11 cellular contexts compared by ENCODE assay signal in genomic region chr5:42514759-42515158, GRCh38.
DNase-seq lines count a peak whose midpoint lies in the region; ATAC-seq and TF ChIP-seq lines count a peak whose summit lies in the region.
"Had no signal": no experiment of that assay in that cellular context is flagged by ENCODE, and none has a peak within 500 bp of the region (broad histone marks: within the 10 kb centered on the region; RNA-seq: fewer than 3 reads in every experiment).

No MANE protein-coding gene starts in this region.

- no peaks in the 10 kb centered on the region for H3K36me3 ChIP-seq in GM06990 (ENCODE audit: control insufficient read depth, insufficient read depth, low read length)
- no peaks in the 10 kb centered on the region for H3K36me3 ChIP-seq in neural progenitor cell

- H3K27ac Mint-ChIP-seq in WTC11, result no peak overlapping the region
- H3K27ac Mint-ChIP-seq in neural progenitor cell, result no peak overlapping the region
- H3K27ac Mint-ChIP-seq in activated CD4-positive, alpha-beta T cell treated with anti-CD3 and anti-CD28 coated beads, Interleukin-2, amount 10 ng/mL, durations not matched to agents 7 days and 5 days, result no peak overlapping the region
- H3K27ac Mint-ChIP-seq: naive thymus-derived CD4-positive, alpha-beta T cell had no signal

- no peak overlapping the region for H3K4me3 ChIP-seq in GM06990 (replicated peaks; ENCODE audit: low read depth, low read length)
- no peak overlapping the region for H3K4me3 ChIP-seq in neural progenitor cell

- DNase-seq in GM06990 (ENCODE audit: extremely low read depth, insufficient read length), result no peak
- DNase-seq in HT-29 (ENCODE audit: low spot score), result peak; percentile 39
- no peak for DNase-seq in WTC11 (ENCODE audit: low spot score)
- DNase-seq in neural progenitor cell (ENCODE audit: low spot score), result peak; percentile 20
- DNase-seq in activated CD4-positive, alpha-beta T cell treated with anti-CD3 and anti-CD28 coated beads, Interleukin-2, amount 10 ng/mL, durations not matched to agents 7 days and 5 days, result no peak
- DNase-seq: activated T-cell treated with anti-CD3 and anti-CD28 coated beads, Interleukin-2, amount 50 U/mL, for 1 hour; naive thymus-derived CD4-positive, alpha-beta T cell; NCI-H2107; SHP77 treated with DMSO at 0.1 percent for 48 hours had no signal

- no peaks in the 10 kb centered on the region for H3K9me3 Mint-ChIP-seq in WTC11
- H3K9me3 Mint-ChIP-seq in neural progenitor cell, result no peaks in the 10 kb centered on the region
- H3K9me3 Mint-ChIP-seq in activated CD4-positive, alpha-beta T cell treated with anti-CD3 and anti-CD28 coated beads, Interleukin-2, amount 10 ng/mL, durations not matched to agents 7 days and 5 days, result no peaks in the 10 kb centered on the region
- H3K9me3 Mint-ChIP-seq: naive thymus-derived CD4-positive, alpha-beta T cell had no signal

- no peaks in the 10 kb centered on the region for H3F3A ChIP-seq in neural progenitor cell (ENCODE audit: low read depth)

- H3K4me3 Mint-ChIP-seq in WTC11, result no peak overlapping the region
- H3K4me3 Mint-ChIP-seq in neural progenitor cell, result no peak overlapping the region
- no peak overlapping the region for H3K4me3 Mint-ChIP-seq in activated CD4-positive, alpha-beta T cell treated with anti-CD3 and anti-CD28 coated beads, Interleukin-2, amount 10 ng/mL, durations not matched to agents 7 days and 5 days
- H3K4me3 Mint-ChIP-seq: naive thymus-derived CD4-positive, alpha-beta T cell had no signal

- H3K9me3 ChIP-seq in neural progenitor cell (ENCODE audit: low read depth), result no peaks in the 10 kb centered on the region

- no peaks in the 10 kb centered on the region for H3K79me2 ChIP-seq in neural progenitor cell (ENCODE audit: low read depth)

- no peak overlapping the region for H2AFZ ChIP-seq in neural progenitor cell (replicated peaks)

- no peaks in the 10 kb centered on the region for H4K20me1 ChIP-seq in neural progenitor cell (ENCODE audit: low read depth)

- CTCF ChIA-PET in WTC11 (lab: Charles Lee), result interaction anchor here (0.6 to 3.1 kb wide), 12 partner anchors 13 to 477 kb away, joined by 3 to 30 read pairs (median 4); partner anchors contain the start of gene GHR
- CTCF ChIA-PET in activated CD4-positive, alpha-beta T cell treated with anti-CD3 and anti-CD28 coated beads, Interleukin-2, amount 10 ng/mL, durations not matched to agents 7 days and 5 days (lab: Charles Lee), result no interaction called here

- H3K27me3 ChIP-seq in GM06990 (replicated peaks; ENCODE audit: control insufficient read depth, insufficient read depth, low read length) (no peaks in the 10 kb centered on the region), neural progenitor cell (no peaks in the 10 kb centered on the region)

- no peaks in the 10 kb centered on the region for H3K27me3 Mint-ChIP-seq in WTC11 (ENCODE audit: low read depth)
- H3K27me3 Mint-ChIP-seq in neural progenitor cell (ENCODE audit: insufficient read depth, low read depth), result no peaks in the 10 kb centered on the region
- H3K27me3 Mint-ChIP-seq in activated CD4-positive, alpha-beta T cell treated with anti-CD3 and anti-CD28 coated beads, Interleukin-2, amount 10 ng/mL, durations not matched to agents 7 days and 5 days, result peaks cover 7% of the 10 kb centered on the region

- H3K4me1 Mint-ChIP-seq in WTC11 (peaks cover 16% of the 10 kb centered on the region), neural progenitor cell (peaks cover 5% of the 10 kb centered on the region)
- H3K4me1 Mint-ChIP-seq in activated CD4-positive, alpha-beta T cell treated with anti-CD3 and anti-CD28 coated beads, Interleukin-2, amount 10 ng/mL, durations not matched to agents 7 days and 5 days, result no peaks in the 10 kb centered on the region

- peaks cover 5% of the 10 kb centered on the region for H3K4me1 ChIP-seq in neural progenitor cell

- no peak overlapping the region for H3K27ac ChIP-seq in neural progenitor cell

- no peak overlapping the region for H3K9ac ChIP-seq in neural progenitor cell

- H3K36me3 Mint-ChIP-seq in WTC11 (no peaks in the 10 kb centered on the region), neural progenitor cell (no peaks in the 10 kb centered on the region)
- no peaks in the 10 kb centered on the region for H3K36me3 Mint-ChIP-seq in activated CD4-positive, alpha-beta T cell treated with anti-CD3 and anti-CD28 coated beads, Interleukin-2, amount 10 ng/mL, durations not matched to agents 7 days and 5 days (ENCODE audit: low read depth)
- H3K36me3 Mint-ChIP-seq: naive thymus-derived CD4-positive, alpha-beta T cell had no signal

- no peak for TF ChIP-seq POLR2A in GM18505 (IDR thresholded peaks at IDR 0.05; ENCODE audit: borderline replicate concordance, extremely low read depth, insufficient read depth, insufficient read length)

- POLR2A ChIA-PET in WTC11 (lab: Charles Lee), result no interaction called here
- POLR2A ChIA-PET in activated CD4-positive, alpha-beta T cell treated with anti-CD3 and anti-CD28 coated beads, Interleukin-2, amount 10 ng/mL, durations not matched to agents 7 days and 5 days (lab: Charles Lee), result no interaction called here

- ATAC-seq in WTC11, result peak; percentile 82
- ATAC-seq in GM18505 (IDR thresholded peaks at IDR 0.05; ENCODE audit: unreplicated experiment), result no peak
- no peak for ATAC-seq in GM21360 (IDR thresholded peaks at IDR 0.05; ENCODE audit: unreplicated experiment)
- ATAC-seq: naive thymus-derived CD4-positive, alpha-beta T cell had no signal

- no peak overlapping the region for H3K4me2 ChIP-seq in neural progenitor cell

- TF ChIP-seq CTCF in GM06990 (IDR thresholded peaks at IDR 0.05; ENCODE audit: insufficient read depth, low read length, poor library complexity, severe bottlenecking) (peak; percentile 5), WTC11 (IDR thresholded peaks at IDR 0.05) (no peak), neural progenitor cell (IDR thresholded peaks at IDR 0.05) (peak; percentile 39)

TF ChIP-seq in WTC11, 78 proteins besides CTCF, POLR2A, EP300 and RAD21:
- no peak for TF ChIP-seq ZBTB21 (CRISPR knock-in tag; IDR thresholded peaks at IDR 0.05; ENCODE audit: borderline replicate concordance)
- no peak for TF ChIP-seq ATF1 (CRISPR knock-in tag; IDR thresholded peaks at IDR 0.05)
- no peak for TF ChIP-seq ZNF121 (CRISPR knock-in tag; IDR thresholded peaks at IDR 0.05)
- no peak for TF ChIP-seq NR3C1 (CRISPR knock-in tag; conservative IDR thresholded peaks at IDR 0.05; ENCODE audit: low read depth)
- no peak for TF ChIP-seq AFF4 (CRISPR knock-in tag; IDR thresholded peaks at IDR 0.05; ENCODE audit: borderline replicate concordance)
- no peak for TF ChIP-seq ZNF671 (CRISPR knock-in tag; IDR thresholded peaks at IDR 0.05)
- TF ChIP-seq MYBL2 (CRISPR knock-in tag; IDR thresholded peaks at IDR 0.05), result no peak
- TF ChIP-seq HMGA2 (CRISPR knock-in tag; IDR thresholded peaks at IDR 0.05), result no peak

Comparison
In these comparisons a context has a peak if more than half of its experiments do, and no peak if none do; other contexts are left out.
1. DNase-seq: peak in HT-29 (single experiment) and neural progenitor cell (single experiment); none in GM06990 (single experiment), WTC11 (single experiment) and activated CD4-positive, alpha-beta T cell treated with anti-CD3 and anti-CD28 coated beads, Interleukin-2, amount 10 ng/mL, durations not matched to agents 7 days and 5 days (single experiment).